Comparison of ENCODE assay signal across 9 cellular contexts in genomic region chr6:11196511-11197174, GRCh38. TPM values are rescaled to one million over a fixed set of nuclear protein-coding genes. Genes with fewer than 3 reads are reported as not detected.
A peak's percentile ranks its signal among the peaks of the same experiment; 100 is the strongest.
DNase-seq lines count a peak whose midpoint lies in the region; TF ChIP-seq lines count a peak whose summit lies in the region.
"Had no signal": no experiment of that assay in that cellular context is flagged by ENCODE, and none has a peak within 500 bp of the region (broad histone marks: within the 10 kb centered on the region; RNA-seq: fewer than 3 reads in every experiment).

No MANE protein-coding gene starts in this region.

- H4K20me1 ChIP-seq in fibroblast of lung (ENCODE audit: control insufficient read depth, extremely low read depth, insufficient read depth, low read length), result no peaks in the 10 kb centered on the region

- H3K36me3 ChIP-seq in Caco-2 (ENCODE audit: control insufficient read depth, insufficient read depth, low read length), result peaks cover 1% of the 10 kb centered on the region; the same call in 1 of the 2 replicates
- H3K36me3 ChIP-seq in MG63, result peaks cover 7% of the 10 kb centered on the region
- peaks cover 2% of the 10 kb centered on the region for H3K36me3 ChIP-seq in fibroblast of lung (ENCODE audit: control insufficient read depth, insufficient read depth, low read length)

- peak overlapping the region; percentile 83 for H3K4me2 ChIP-seq in fibroblast of lung (ENCODE audit: extremely low read depth, insufficient read depth, low read length)

- peaks cover 27% of the 10 kb centered on the region for H3K4me1 ChIP-seq in Caco-2
- H3K4me1 ChIP-seq in fibroblast of lung (ENCODE audit: control insufficient read depth, extremely low read depth, insufficient read depth, low read length), result peaks cover 34% of the 10 kb centered on the region

- no peak overlapping the region for H2AFZ ChIP-seq in fibroblast of lung (ENCODE audit: low read length)

- H3K9me3 ChIP-seq in Caco-2 (no peaks in the 10 kb centered on the region), MG63 (no peaks in the 10 kb centered on the region), fibroblast of lung (ENCODE audit: control insufficient read depth, insufficient read depth, low read depth, low read length) (no peaks in the 10 kb centered on the region)

- peaks cover 97% of the 10 kb centered on the region for H3K36me3 Mint-ChIP-seq in Caco-2 (ENCODE audit: insufficient read depth, unreplicated experiment)
- peaks cover 36% of the 10 kb centered on the region for H3K36me3 Mint-ChIP-seq in progenitor cell of endocrine pancreas (ENCODE audit: insufficient read depth)
- H3K36me3 Mint-ChIP-seq in activated T-cell treated with anti-CD3 and anti-CD28 coated beads, Interleukin-2, amount 50 U/mL, for 24 hours (ENCODE audit: low read depth), result peaks cover 76% of the 10 kb centered on the region

- peak overlapping the region; percentile 56 for H3K9ac ChIP-seq in fibroblast of lung (ENCODE audit: insufficient read depth, low read length)

- H3K4me3 Mint-ChIP-seq in Caco-2 (ENCODE audit: unreplicated experiment) (no peak overlapping the region), progenitor cell of endocrine pancreas (ENCODE audit: low read depth) (no peak overlapping the region)
- H3K4me3 Mint-ChIP-seq in activated T-cell treated with anti-CD3 and anti-CD28 coated beads, Interleukin-2, amount 50 U/mL, for 24 hours, result no peak overlapping the region
- H3K4me3 Mint-ChIP-seq: activated CD4-positive, alpha-beta T cell treated with anti-CD3 and anti-CD28 coated beads, Interleukin-2, amount 10 ng/mL, durations not matched to agents 7 days and 5 days had no signal

- no peak for DNase-seq in Caco-2
- DNase-seq in MG63, result peak; percentile 70
- DNase-seq in fibroblast of lung (ENCODE audit: low read depth in 2 of 2), result peak; percentile 51 to 98
- DNase-seq in progenitor cell of endocrine pancreas (ENCODE audit: low spot score, unreplicated experiment), result no peak
- DNase-seq in retina, result no peak
- no peak for DNase-seq in NCI-H82 (lab: John Stamatoyannopoulos, UW)
- DNase-seq in activated T-cell treated with anti-CD3 and anti-CD28 coated beads, Interleukin-2, amount 50 U/mL, for 24 hours, result no peak
- DNase-seq in SW 1271 (lab: John Stamatoyannopoulos, UW), result no peak
- DNase-seq: activated CD4-positive, alpha-beta T cell treated with anti-CD3 and anti-CD28 coated beads, Interleukin-2, amount 10 ng/mL, durations not matched to agents 7 days and 5 days had no signal

- H3K79me2 ChIP-seq in fibroblast of lung (ENCODE audit: control insufficient read depth, insufficient read depth, low read length), result peaks cover 6% of the 10 kb centered on the region

- H3K4me1 Mint-ChIP-seq in Caco-2 (ENCODE audit: low read depth, unreplicated experiment) (peaks cover 32% of the 10 kb centered on the region), progenitor cell of endocrine pancreas (ENCODE audit: low read depth) (peaks cover 22% of the 10 kb centered on the region)
- peaks cover 36% of the 10 kb centered on the region for H3K4me1 Mint-ChIP-seq in activated T-cell treated with anti-CD3 and anti-CD28 coated beads, Interleukin-2, amount 50 U/mL, for 24 hours (ENCODE audit: low read depth)

- H3K4me3 ChIP-seq in Caco-2 (ENCODE audit: low read depth, low read length) (no peak overlapping the region), MG63 (peak overlapping the region; percentile 9; the same call in 1 of the 2 replicates), fibroblast of lung (replicated peaks in 1 of 4; ENCODE audit: control extremely low read depth in 1 of 4, insufficient read depth in 1 of 4, low read depth in 3 of 4, low read length in 4 of 4) (peak overlapping the region in 2 of 4 experiments; percentile 12 to 43)

- H3K9me3 Mint-ChIP-seq in Caco-2 (ENCODE audit: unreplicated experiment), result no peaks in the 10 kb centered on the region
- peaks cover 5% of the 10 kb centered on the region for H3K9me3 Mint-ChIP-seq in progenitor cell of endocrine pancreas (ENCODE audit: low read depth)
- no peaks in the 10 kb centered on the region for H3K9me3 Mint-ChIP-seq in activated T-cell treated with anti-CD3 and anti-CD28 coated beads, Interleukin-2, amount 50 U/mL, for 24 hours

- TF ChIP-seq CTCF in Caco-2 (IDR thresholded peaks at IDR 0.05; ENCODE audit: insufficient read depth in 1 of 2, low read depth in 1 of 2, low read length in 1 of 2, severe bottlenecking in 1 of 2, unreplicated experiment in 1 of 2) (no peak), fibroblast of lung (conservative IDR thresholded peaks at IDR 0.05 in 1 of 2, IDR thresholded peaks at IDR 0.05 in 1 of 2; ENCODE audit: low read depth in 1 of 2, low read length in 2 of 2) (no peak), progenitor cell of endocrine pancreas (IDR thresholded peaks at IDR 0.05; ENCODE audit: unreplicated experiment) (no peak)

- H3K27ac Mint-ChIP-seq in Caco-2 (ENCODE audit: unreplicated experiment) (peak overlapping the region; percentile 40), progenitor cell of endocrine pancreas (peak overlapping the region; percentile 84)
- H3K27ac Mint-ChIP-seq in activated T-cell treated with anti-CD3 and anti-CD28 coated beads, Interleukin-2, amount 50 U/mL, for 24 hours, result no peak overlapping the region
- H3K27ac Mint-ChIP-seq: activated CD4-positive, alpha-beta T cell treated with anti-CD3 and anti-CD28 coated beads, Interleukin-2, amount 10 ng/mL, durations not matched to agents 7 days and 5 days had no signal

- H3K27ac ChIP-seq in fibroblast of lung (ENCODE audit: insufficient read depth, low read length), result peak overlapping the region; percentile 98

- CTCF ChIA-PET in Caco-2 (lab: Charles Lee), result interaction anchor here (0.7 kb wide), 1 partner anchor 20 kb away, joined by 3 read pairs; no protein-coding TSS in a partner anchor

- H3K27me3 ChIP-seq in Caco-2 (replicated peaks; ENCODE audit: control insufficient read depth, insufficient read depth, low read length), result no peaks in the 10 kb centered on the region
- H3K27me3 ChIP-seq in MG63, result no peaks in the 10 kb centered on the region
- no peaks in the 10 kb centered on the region for H3K27me3 ChIP-seq in fibroblast of lung (ENCODE audit: control insufficient read depth, insufficient read depth, low read length)

- H3K27me3 Mint-ChIP-seq in Caco-2 (ENCODE audit: insufficient read depth, unreplicated experiment), result no peaks in the 10 kb centered on the region
- H3K27me3 Mint-ChIP-seq in progenitor cell of endocrine pancreas, result no peaks in the 10 kb centered on the region
- no peaks in the 10 kb centered on the region for H3K27me3 Mint-ChIP-seq in activated T-cell treated with anti-CD3 and anti-CD28 coated beads, Interleukin-2, amount 50 U/mL, for 24 hours
- H3K27me3 Mint-ChIP-seq: activated CD4-positive, alpha-beta T cell treated with anti-CD3 and anti-CD28 coated beads, Interleukin-2, amount 10 ng/mL, durations not matched to agents 7 days and 5 days had no signal

- intact Hi-C loops in Caco-2 (cut with micrococcal nuclease; ENCODE audit: unreplicated experiment), result no loop called here

- POLR2A ChIA-PET in Caco-2 (lab: Charles Lee), result no interaction called here

- no TSS peak for BruUV-seq in Caco-2 (replicated peaks; lab: Mats Ljungman, UMichigan)

RNA-seq across cellular contexts. Expression of gene NEDD9, which starts 35.8 kb away (rescaled TPM):
- total RNA-seq in Caco-2 (2022) (33.2 and 36.2 TPM in 2 replicates), fibroblast of lung (13.6 and 33.7 TPM in 2 replicates), progenitor cell of endocrine pancreas (13.6 and 14.1 TPM in 2 replicates)
- total RNA-seq in MG63 (2014; rRNA removed; shearing (Covaris generic); ENCODE audit: low replicate concordance), result 8.9 and 9.3 TPM in 2 replicates
- polyA plus RNA-seq in fibroblast of lung, result 35.2 and 41.9 TPM in 2 replicates
- 25.1 and 26.5 TPM in 2 replicates for polyA plus RNA-seq in fibroblast of lung (2012)
- 75.8 and 84.0 TPM in 2 replicates for polyA minus RNA-seq in fibroblast of lung (ENCODE audit: low replicate concordance)

Comparison
In these comparisons a context has a peak if more than half of its experiments do, and no peak if none do; other contexts are left out.
1. DNase-seq: peak in MG63 (single experiment) and fibroblast of lung (2 of 2); none in Caco-2 (0 of 2), progenitor cell of endocrine pancreas (single experiment), retina (single experiment), NCI-H82 (single experiment), activated T-cell treated with anti-CD3 and anti-CD28 coated beads, Interleukin-2, amount 50 U/mL, for 24 hours (single experiment) and SW 1271 (0 of 2).